32 cellular contexts compared by ENCODE assay signal in genomic region chr4:1265351-1265750, GRCh38.
"Had no signal": no experiment of that assay in that cellular context is flagged by ENCODE, and none has a peak within 500 bp of the region (broad histone marks: within the 10 kb centered on the region; RNA-seq: fewer than 3 reads in every experiment).

No MANE protein-coding gene starts in this region.

- H3K27ac ChIP-seq: ascending aorta, cardiac muscle cell, VCaP had no signal

- H3K4me3 Mint-ChIP-seq: activated B cell treated with CpG ODN at 0.5 μM for 24 hours; activated CD4-positive, alpha-beta memory T cell treated with anti-CD3 and anti-CD28 coated beads for 36 hours; activated CD8-positive, alpha-beta memory T cell treated with anti-CD3 and anti-CD28 coated beads, Interleukin-2, amount 10 ng/mL, durations not matched to agents 7 days and 5 days; activated naive CD4-positive, alpha-beta T cell treated with anti-CD3 and anti-CD28 coated beads, Interleukin-2, amount 10 ng/mL, durations not matched to agents 7 days and 5 days; activated naive CD4-positive, alpha-beta T cell treated with anti-CD3 and anti-CD28 coated beads, Interleukin-2, amount 50 U/mL, for 24 hours; activated naive CD8-positive, alpha-beta T cell; activated naive CD8-positive, alpha-beta T cell treated with anti-CD3 and anti-CD28 coated beads, Interleukin-2, amount 10 ng/mL, durations not matched to agents 7 days and 5 days; activated naive CD8-positive, alpha-beta T cell treated with anti-CD3 and anti-CD28 coated beads, Interleukin-2, amount 50 U/mL, for 24 hours; activated T-helper 1 cell treated with anti-CD3 and anti-CD28 coated beads, Interleukin-12 subunit alpha, Interleukin-12 subunit beta, Interleukin-2, Interleukin-4 antibody, amounts not matched to agents 30 ng/mL and 10 ng/mL and 1 ng/mL, durations not matched to agents 14 hours and 24 hours and 36 hours; activated T-helper 17 cell treated with anti-CD3 and anti-CD28 coated beads, Interleukin-2, amount 50 U/mL, for 72 hours; brain; T-helper 1 cell treated with Interleukin-12 subunit alpha and Interleukin-12 subunit beta and Interleukin-4 antibody, amounts not matched to agents 30 μg/mL and 1 μg/mL, for 36 hours; T-helper 2 cell treated with Interferon-gamma antibody and Interleukin-4, amounts not matched to agents 5 μg/mL and 100 μg/mL, for 36 hours had no signal

- H3K4me1 ChIP-seq: ascending aorta had no signal

- H3K27ac Mint-ChIP-seq: activated B cell treated with CpG ODN at 0.5 μM for 24 hours; activated CD4-positive, alpha-beta memory T cell treated with anti-CD3 and anti-CD28 coated beads for 36 hours; activated naive CD8-positive, alpha-beta T cell; activated naive CD8-positive, alpha-beta T cell treated with anti-CD3 and anti-CD28 coated beads, Interleukin-2, amount 50 U/mL, for 24 hours; activated T-helper 1 cell treated with anti-CD3 and anti-CD28 coated beads, Interleukin-12 subunit alpha, Interleukin-12 subunit beta, Interleukin-2, Interleukin-4 antibody, amounts not matched to agents 30 ng/mL and 10 ng/mL and 1 ng/mL, durations not matched to agents 14 hours and 24 hours and 36 hours; activated T-helper 17 cell treated with anti-CD3 and anti-CD28 coated beads, Interleukin-2, amount 50 U/mL, for 72 hours; brain; T-helper 1 cell treated with Interleukin-12 subunit alpha and Interleukin-12 subunit beta and Interleukin-4 antibody, amounts not matched to agents 30 μg/mL and 1 μg/mL, for 36 hours had no signal

- DNase-seq: activated B cell treated with CpG ODN at 0.5 μM for 24 hours; activated CD4-positive, alpha-beta memory T cell treated with anti-CD3 and anti-CD28 coated beads for 36 hours; activated CD4-positive, alpha-beta T cell treated with anti-CD3 and anti-CD28 coated beads for 4 hours; activated CD4-positive, alpha-beta T cell treated with anti-CD3 and anti-CD28 coated beads, Interleukin-2, amount 50 U/mL, for 1 hour; activated CD4-positive, alpha-beta T cell treated with anti-CD3 and anti-CD28 coated beads, Interleukin-2, amount 50 U/mL, for 4 hours; activated CD4-positive, CD25-positive, alpha-beta regulatory T cell treated with anti-CD3 and anti-CD28 coated beads, Interleukin-2, amount 50 U/mL, for 72 hours; activated CD8-positive, alpha-beta memory T cell treated with anti-CD3 and anti-CD28 coated beads, Interleukin-2, amount 10 ng/mL, durations not matched to agents 7 days and 5 days; activated gamma-delta T cell treated with Interleukin-2 at 50 U/mL for 16 hours; activated naive CD4-positive, alpha-beta T cell treated with anti-CD3 and anti-CD28 coated beads, Interleukin-2, amount 10 ng/mL, durations not matched to agents 7 days and 5 days; activated naive CD4-positive, alpha-beta T cell treated with Interleukin-2 at 50 U/mL for 16 hours; activated naive CD8-positive, alpha-beta T cell treated with anti-CD3 and anti-CD28 coated beads, Interleukin-2, amount 10 ng/mL, durations not matched to agents 7 days and 5 days; activated naive CD8-positive, alpha-beta T cell treated with anti-CD3 and anti-CD28 coated beads, Interleukin-2, amount 50 U/mL, for 24 hours; activated T-cell treated with anti-CD3 and anti-CD28 coated beads for 4 hours; activated T-cell treated with anti-CD3 and anti-CD28 coated beads, Interleukin-2, amount 50 U/mL, for 1 hour; activated T-cell treated with anti-CD3 and anti-CD28 coated beads, Interleukin-2, amount 50 U/mL, for 48 hours; amygdala; anterior cingulate cortex; central memory CD4-positive, alpha-beta T cell; SW 1271; T-helper 1 cell; T-helper 2 cell; T-helper 9 cell had no signal

- H3K27me3 ChIP-seq: ascending aorta, cardiac muscle cell had no signal

- H3K9me3 Mint-ChIP-seq: activated naive CD4-positive, alpha-beta T cell treated with anti-CD3 and anti-CD28 coated beads, Interleukin-2, amount 50 U/mL, for 24 hours; activated T-helper 17 cell treated with anti-CD3 and anti-CD28 coated beads, Interleukin-2, amount 50 U/mL, for 72 hours had no signal

- H3K27me3 Mint-ChIP-seq: activated B cell treated with CpG ODN at 0.5 μM for 24 hours; activated CD4-positive, alpha-beta memory T cell treated with anti-CD3 and anti-CD28 coated beads for 36 hours; activated CD8-positive, alpha-beta memory T cell treated with anti-CD3 and anti-CD28 coated beads, Interleukin-2, amount 10 ng/mL, durations not matched to agents 7 days and 5 days; activated naive CD4-positive, alpha-beta T cell treated with anti-CD3 and anti-CD28 coated beads, Interleukin-2, amount 50 U/mL, for 24 hours; activated naive CD8-positive, alpha-beta T cell; activated naive CD8-positive, alpha-beta T cell treated with anti-CD3 and anti-CD28 coated beads, Interleukin-2, amount 10 ng/mL, durations not matched to agents 7 days and 5 days; activated naive CD8-positive, alpha-beta T cell treated with anti-CD3 and anti-CD28 coated beads, Interleukin-2, amount 50 U/mL, for 24 hours; activated T-helper 17 cell treated with anti-CD3 and anti-CD28 coated beads, Interleukin-2, amount 50 U/mL, for 72 hours; brain had no signal

- H3K36me3 ChIP-seq: ascending aorta, cardiac muscle cell had no signal

- H3K4me3 ChIP-seq: ascending aorta, cardiac muscle cell had no signal

- ATAC-seq: activated CD8-positive, alpha-beta memory T cell treated with anti-CD3 and anti-CD28 coated beads, Interleukin-2, amount 10 ng/mL, durations not matched to agents 7 days and 5 days; activated naive CD8-positive, alpha-beta T cell treated with anti-CD3 and anti-CD28 coated beads, Interleukin-2, amount 50 U/mL, for 24 hours; activated T-helper 17 cell treated with anti-CD3 and anti-CD28 coated beads, Interleukin-2, amount 50 U/mL, for 72 hours had no signal

- H3K4me1 Mint-ChIP-seq: brain had no signal

- H3K36me3 Mint-ChIP-seq: activated CD4-positive, alpha-beta memory T cell treated with anti-CD3 and anti-CD28 coated beads for 36 hours had no signal
